14 cellular contexts compared by ENCODE assay signal in the genomic region with DNA sequence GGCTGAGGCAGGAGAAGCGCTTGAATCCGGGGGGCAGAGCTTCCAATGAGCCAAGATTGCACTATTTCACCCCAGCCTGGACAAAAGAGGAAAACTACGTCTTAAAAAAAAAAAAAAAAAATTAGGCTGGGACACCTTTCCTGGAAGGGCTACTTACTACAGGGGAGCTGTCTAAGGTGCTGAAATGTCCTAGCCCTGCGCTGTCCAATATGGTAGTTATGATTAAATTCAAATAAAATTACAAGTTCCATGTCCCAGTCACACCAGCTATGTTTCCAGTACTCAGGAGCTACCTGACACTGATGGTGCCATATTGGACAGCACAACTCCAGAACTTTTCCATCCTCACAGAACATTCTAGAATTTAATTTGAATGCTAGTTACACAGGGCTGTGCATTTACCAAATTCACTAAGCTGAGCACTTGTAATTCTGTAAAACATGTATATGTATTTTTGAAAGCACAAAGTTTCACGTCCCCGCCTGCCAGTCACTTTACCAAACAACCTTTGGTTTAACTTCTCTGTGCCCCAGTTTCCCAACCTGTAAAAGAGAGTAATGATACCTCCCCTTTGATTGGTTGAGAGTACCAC. TPM values are rescaled to one million over a fixed set of nuclear protein-coding genes. Genes with fewer than 3 reads are reported as not detected.
A peak's percentile ranks its signal among the peaks of the same experiment; 100 is the strongest.
DNase-seq lines count a peak whose midpoint lies in the region; ATAC-seq and TF ChIP-seq lines count a peak whose summit lies in the region.
"Had no signal": no experiment of that assay in that cellular context is flagged by ENCODE, and none has a peak within 500 bp of the region (broad histone marks: within the 10 kb centered on the region; RNA-seq: fewer than 3 reads in every experiment).

No MANE protein-coding gene starts in this region.

- no peak overlapping the region for H3K4me2 ChIP-seq in PC-9

- H3K36me3 ChIP-seq in PC-9 (ENCODE audit: low read depth), result no peaks in the 10 kb centered on the region
- H3K36me3 ChIP-seq: uterus had no signal

- peaks cover 30% of the 10 kb centered on the region for H3K36me3 Mint-ChIP-seq in activated CD4-positive, alpha-beta memory T cell treated with anti-CD3 and anti-CD28 coated beads for 36 hours
- peaks cover 45% of the 10 kb centered on the region for H3K36me3 Mint-ChIP-seq in activated CD4-positive, alpha-beta memory T cell treated with anti-CD3 and anti-CD28 coated beads, Interleukin-2, amount 10 ng/mL, durations not matched to agents 7 days and 5 days (ENCODE audit: low read depth)
- peaks cover 48% of the 10 kb centered on the region for H3K36me3 Mint-ChIP-seq in nephron progenitor cell (ENCODE audit: low read depth)
- H3K36me3 Mint-ChIP-seq in stimulated activated naive B cell treated with anti-CD40 and anti-IgM and Interleukin-4, amounts not matched to agents 10 μg/mL and 1 μg/mL and 100 μg/mL, for 72 hours, result peaks cover 22 to 55% of the 10 kb centered on the region in 2 donors

- H3K27me3 ChIP-seq in PC-9 (ENCODE audit: insufficient read depth, low read depth), result no peaks in the 10 kb centered on the region
- H3K27me3 ChIP-seq: uterus had no signal

- no peaks in the 10 kb centered on the region for H3K9me3 ChIP-seq in PC-9 (ENCODE audit: insufficient read depth, low read depth)
- H3K9me3 ChIP-seq: uterus had no signal

- no peaks in the 10 kb centered on the region for H3K9me2 ChIP-seq in PC-9 (ENCODE audit: insufficient read depth)

- intact Hi-C loops in activated CD4-positive, alpha-beta memory T cell treated with anti-CD3 and anti-CD28 coated beads for 36 hours (cut with micrococcal nuclease), result no loop called here
- intact Hi-C loops in PC-9 (cut with micrococcal nuclease; ENCODE audit: unreplicated experiment), result no loop called here

- H3K4me3 ChIP-seq in cardiac fibroblast (replicated peaks in 1 of 2; ENCODE audit: low read depth in 2 of 2, low read length in 2 of 2) (no peak overlapping the region), PC-9 (no peak overlapping the region)
- H3K4me3 ChIP-seq: coronary artery, uterus had no signal

- H3K4me3 Mint-ChIP-seq in activated CD4-positive, alpha-beta memory T cell treated with anti-CD3 and anti-CD28 coated beads for 36 hours, result no peak overlapping the region
- no peak overlapping the region for H3K4me3 Mint-ChIP-seq in activated CD4-positive, alpha-beta memory T cell treated with anti-CD3 and anti-CD28 coated beads, Interleukin-2, amount 10 ng/mL, durations not matched to agents 7 days and 5 days
- H3K4me3 Mint-ChIP-seq in nephron progenitor cell, result no peak overlapping the region
- H3K4me3 Mint-ChIP-seq in stimulated activated naive B cell treated with anti-CD40 and anti-IgM and Interleukin-4, amounts not matched to agents 10 μg/mL and 1 μg/mL and 100 μg/mL, for 72 hours, result no peak overlapping the region

- H3F3A ChIP-seq in PC-9 (ENCODE audit: insufficient read depth, low read depth), result peaks cover 6% of the 10 kb centered on the region; the same call in 1 of the 2 replicates

- H3K27ac ChIP-seq in PC-9, result no peak overlapping the region
- H3K27ac ChIP-seq: coronary artery, parathyroid adenoma, uterus had no signal

- no peaks in the 10 kb centered on the region for H3K4me1 Mint-ChIP-seq in activated CD4-positive, alpha-beta memory T cell treated with anti-CD3 and anti-CD28 coated beads for 36 hours (ENCODE audit: low read depth)
- no peaks in the 10 kb centered on the region for H3K4me1 Mint-ChIP-seq in activated CD4-positive, alpha-beta memory T cell treated with anti-CD3 and anti-CD28 coated beads, Interleukin-2, amount 10 ng/mL, durations not matched to agents 7 days and 5 days
- H3K4me1 Mint-ChIP-seq in nephron progenitor cell, result no peaks in the 10 kb centered on the region
- no peaks in the 10 kb centered on the region for H3K4me1 Mint-ChIP-seq in stimulated activated naive B cell treated with anti-CD40 and anti-IgM and Interleukin-4, amounts not matched to agents 10 μg/mL and 1 μg/mL and 100 μg/mL, for 72 hours

- no peaks in the 10 kb centered on the region for H4K20me1 ChIP-seq in PC-9 (ENCODE audit: insufficient read depth)

- no peaks in the 10 kb centered on the region for H3K9me3 Mint-ChIP-seq in activated CD4-positive, alpha-beta memory T cell treated with anti-CD3 and anti-CD28 coated beads for 36 hours
- H3K9me3 Mint-ChIP-seq in activated CD4-positive, alpha-beta memory T cell treated with anti-CD3 and anti-CD28 coated beads, Interleukin-2, amount 10 ng/mL, durations not matched to agents 7 days and 5 days, result peaks cover 8% of the 10 kb centered on the region
- H3K9me3 Mint-ChIP-seq in nephron progenitor cell, result no peaks in the 10 kb centered on the region
- H3K9me3 Mint-ChIP-seq in stimulated activated naive B cell treated with anti-CD40 and anti-IgM and Interleukin-4, amounts not matched to agents 10 μg/mL and 1 μg/mL and 100 μg/mL, for 72 hours, result no peaks in the 10 kb centered on the region

- no peaks in the 10 kb centered on the region for H3K79me2 ChIP-seq in PC-9 (ENCODE audit: low read depth)

- CTCF ChIA-PET in activated CD4-positive, alpha-beta memory T cell treated with anti-CD3 and anti-CD28 coated beads for 36 hours (lab: Charles Lee), result interaction anchor here (0.6 to 1.0 kb wide), 2 partner anchors 9 to 18 kb away, joined by 3 read pairs; a partner anchor contains a TSS
- CTCF ChIA-PET in activated CD4-positive, alpha-beta memory T cell treated with anti-CD3 and anti-CD28 coated beads, Interleukin-2, amount 10 ng/mL, durations not matched to agents 7 days and 5 days (lab: Charles Lee), result interaction anchor here (0.7 kb wide), 1 partner anchor 56 kb away, joined by 3 read pairs; no protein-coding TSS in a partner anchor
- CTCF ChIA-PET in PC-9 (lab: Charles Lee), result no interaction called here

- TF ChIP-seq CTCF in cardiac fibroblast (IDR thresholded peaks at IDR 0.05; ENCODE audit: low read depth, low read length), result no peak
- TF ChIP-seq CTCF in nephron progenitor cell (IDR thresholded peaks at IDR 0.05), result no peak
- no peak for TF ChIP-seq CTCF in PC-9 (conservative IDR thresholded peaks at IDR 0.05)

- BruUV-seq in PC-9 (replicated peaks; lab: Mats Ljungman, UMichigan), result no TSS peak

- H2AFZ ChIP-seq in PC-9, result no peak overlapping the region
- H2AFZ ChIP-seq: parathyroid adenoma had no signal

- H3K27ac Mint-ChIP-seq in activated CD4-positive, alpha-beta memory T cell treated with anti-CD3 and anti-CD28 coated beads for 36 hours, result no peak overlapping the region
- H3K27ac Mint-ChIP-seq in activated CD4-positive, alpha-beta memory T cell treated with anti-CD3 and anti-CD28 coated beads, Interleukin-2, amount 10 ng/mL, durations not matched to agents 7 days and 5 days, result no peak overlapping the region
- no peak overlapping the region for H3K27ac Mint-ChIP-seq in nephron progenitor cell
- no peak overlapping the region for H3K27ac Mint-ChIP-seq in stimulated activated naive B cell treated with anti-CD40 and anti-IgM and Interleukin-4, amounts not matched to agents 10 μg/mL and 1 μg/mL and 100 μg/mL, for 72 hours

- no peak for ATAC-seq in stimulated activated naive B cell treated with anti-CD40 and anti-IgM and Interleukin-4, amounts not matched to agents 10 μg/mL and 1 μg/mL and 100 μg/mL, for 72 hours (replicated peaks)
- ATAC-seq: Right ventricle myocardium inferior had no signal

- H3K4me1 ChIP-seq in PC-9 (replicated peaks; ENCODE audit: insufficient read depth), result no peaks in the 10 kb centered on the region
- H3K4me1 ChIP-seq: parathyroid adenoma, uterus had no signal

- H3K27me3 Mint-ChIP-seq in activated CD4-positive, alpha-beta memory T cell treated with anti-CD3 and anti-CD28 coated beads for 36 hours, result no peaks in the 10 kb centered on the region
- no peaks in the 10 kb centered on the region for H3K27me3 Mint-ChIP-seq in activated CD4-positive, alpha-beta memory T cell treated with anti-CD3 and anti-CD28 coated beads, Interleukin-2, amount 10 ng/mL, durations not matched to agents 7 days and 5 days
- H3K27me3 Mint-ChIP-seq in nephron progenitor cell (ENCODE audit: low read depth, poor library complexity), result no peaks in the 10 kb centered on the region
- no peaks in the 10 kb centered on the region for H3K27me3 Mint-ChIP-seq in stimulated activated naive B cell treated with anti-CD40 and anti-IgM and Interleukin-4, amounts not matched to agents 10 μg/mL and 1 μg/mL and 100 μg/mL, for 72 hours

- peak; percentile 22 for DNase-seq in activated CD4-positive, alpha-beta memory T cell treated with anti-CD3 and anti-CD28 coated beads for 36 hours
- no peak for DNase-seq in activated CD4-positive, alpha-beta memory T cell treated with anti-CD3 and anti-CD28 coated beads, Interleukin-2, amount 10 ng/mL, durations not matched to agents 7 days and 5 days
- DNase-seq in OCI-M1 (lab: John Stamatoyannopoulos, UW) (peak; percentile 72), cardiac fibroblast (ENCODE audit: low read depth in 2 of 2) (peak; percentile 55 to 61), nephron progenitor cell (peak; percentile 56), PC-9 (no peak), UCSD-AML1 (lab: John Stamatoyannopoulos, UW; ENCODE audit: unreplicated experiment) (no peak)
- DNase-seq in stimulated activated naive B cell treated with anti-CD40 and anti-IgM and Interleukin-4, amounts not matched to agents 10 μg/mL and 1 μg/mL and 100 μg/mL, for 72 hours, result no peak
- DNase-seq: activated CD8-positive, alpha-beta memory T cell treated with anti-CD3 and anti-CD28 coated beads, Interleukin-2, amount 50 U/mL, for 4 hours; NCI-H1092 treated with DMSO at 0.1 percent for 48 hours; uterus had no signal

- POLR2A ChIA-PET in activated CD4-positive, alpha-beta memory T cell treated with anti-CD3 and anti-CD28 coated beads for 36 hours (lab: Charles Lee), result interaction anchor here (0.6 to 1.1 kb wide), 2 partner anchors 9 to 99 kb away, joined by 3 to 5 read pairs; a partner anchor contains a TSS
- POLR2A ChIA-PET in activated CD4-positive, alpha-beta memory T cell treated with anti-CD3 and anti-CD28 coated beads, Interleukin-2, amount 10 ng/mL, durations not matched to agents 7 days and 5 days (lab: Charles Lee), result interaction anchor here (0.9 to 1.4 kb wide), 5 partner anchors 9 to 202 kb away, joined by 3 to 4 read pairs (median 3); a partner anchor contains a TSS
- POLR2A ChIA-PET in PC-9 (lab: Charles Lee; ENCODE audit: unreplicated experiment), result no interaction called here

RNA-seq across cellular contexts. Expression of a gene that starts 9.2 kb away (rescaled TPM):
- total RNA-seq in activated CD4-positive, alpha-beta memory T cell treated with anti-CD3 and anti-CD28 coated beads for 36 hours, result 1 to 10 TPM; 3.1 to 3.3 TPM
- 1 to 10 TPM; 5.4 to 5.7 TPM for total RNA-seq in activated CD4-positive, alpha-beta memory T cell treated with anti-CD3 and anti-CD28 coated beads, Interleukin-2, amount 10 ng/mL, durations not matched to agents 7 days and 5 days
- 0.08 TPM in 1 of 2 replicates, not detected in the other for total RNA-seq in PC-9 (2021)

RNA-seq across cellular contexts. Expression of a gene that starts 12.4 kb away (rescaled TPM):
- total RNA-seq in activated CD4-positive, alpha-beta memory T cell treated with anti-CD3 and anti-CD28 coated beads for 36 hours, result 10 to 100 TPM; 37.1 to 42.3 TPM
- total RNA-seq in activated CD4-positive, alpha-beta memory T cell treated with anti-CD3 and anti-CD28 coated beads, Interleukin-2, amount 10 ng/mL, durations not matched to agents 7 days and 5 days, result 10 to 100 TPM; 53.8 to 60.1 TPM
- 19.4 and 21.3 TPM in 2 replicates for total RNA-seq in PC-9 (2021)

RNA-seq across cellular contexts. Expression of a gene that starts 35.7 kb away (rescaled TPM):
- total RNA-seq in activated CD4-positive, alpha-beta memory T cell treated with anti-CD3 and anti-CD28 coated beads for 36 hours, result 10 to 100 TPM in 1 of 2 experiments, 1 to 10 TPM in 1; 9.9 to 12.9 TPM
- total RNA-seq in activated CD4-positive, alpha-beta memory T cell treated with anti-CD3 and anti-CD28 coated beads, Interleukin-2, amount 10 ng/mL, durations not matched to agents 7 days and 5 days, result 1 to 10 TPM; 8.5 to 9.9 TPM
- total RNA-seq in PC-9 (2021), result 2.5 and 4.5 TPM in 2 replicates

RNA-seq across cellular contexts. Expression of a gene that starts 38.8 kb away (rescaled TPM):
- 1 to 10 TPM; 3.7 to 3.9 TPM for total RNA-seq in activated CD4-positive, alpha-beta memory T cell treated with anti-CD3 and anti-CD28 coated beads for 36 hours
- 1 to 10 TPM; 4.5 TPM for total RNA-seq in activated CD4-positive, alpha-beta memory T cell treated with anti-CD3 and anti-CD28 coated beads, Interleukin-2, amount 10 ng/mL, durations not matched to agents 7 days and 5 days
- total RNA-seq in PC-9 (2021), result 6.2 and 6.4 TPM in 2 replicates

RNA-seq across cellular contexts. Expression of a gene that starts 45.0 kb away (rescaled TPM):
- total RNA-seq in activated CD4-positive, alpha-beta memory T cell treated with anti-CD3 and anti-CD28 coated beads for 36 hours, result under 1 TPM; 0.31 to 0.93 TPM
- total RNA-seq in activated CD4-positive, alpha-beta memory T cell treated with anti-CD3 and anti-CD28 coated beads, Interleukin-2, amount 10 ng/mL, durations not matched to agents 7 days and 5 days, result 1 to 10 TPM; 1.1 to 1.2 TPM
- total RNA-seq in PC-9 (2021), result 7.2 and 8.6 TPM in 2 replicates

Comparison
In these comparisons a context has a peak if more than half of its experiments do, and no peak if none do; other contexts are left out.
1. DNase-seq: peak in activated CD4-positive, alpha-beta memory T cell treated with anti-CD3 and anti-CD28 coated beads for 36 hours (single experiment), OCI-M1 (single experiment), cardiac fibroblast (2 of 2) and nephron progenitor cell (single experiment); none in activated CD4-positive, alpha-beta memory T cell treated with anti-CD3 and anti-CD28 coated beads, Interleukin-2, amount 10 ng/mL, durations not matched to agents 7 days and 5 days (single experiment), PC-9 (0 of 2), UCSD-AML1 (single experiment) and stimulated activated naive B cell treated with anti-CD40 and anti-IgM and Interleukin-4, amounts not matched to agents 10 μg/mL and 1 μg/mL and 100 μg/mL, for 72 hours (single experiment).